In genomic region chr6:139852484-139853140, GRCh38 we compare ENCODE assay signal across 13 cellular contexts.
DNase-seq lines count a peak whose midpoint lies in the region; ATAC-seq and TF ChIP-seq lines count a peak whose summit lies in the region.
"Had no signal": no experiment of that assay in that cellular context is flagged by ENCODE, and none has a peak within 500 bp of the region (broad histone marks: within the 10 kb centered on the region; RNA-seq: fewer than 3 reads in every experiment).

No MANE protein-coding gene starts in this region.

- H3K79me2 ChIP-seq in Karpas-422 (ENCODE audit: low read length), result no peaks in the 10 kb centered on the region
- no peaks in the 10 kb centered on the region for H3K79me2 ChIP-seq in fibroblast of lung (ENCODE audit: control insufficient read depth, insufficient read depth, low read length)

- H3K27me3 Mint-ChIP-seq in nephron (ENCODE audit: low read depth), result no peaks in the 10 kb centered on the region
- no peaks in the 10 kb centered on the region for H3K27me3 Mint-ChIP-seq in activated T-helper 17 cell treated with anti-CD3 and anti-CD28 coated beads, Interleukin-2, amount 50 U/mL, for 72 hours
- H3K27me3 Mint-ChIP-seq: activated CD4-positive, alpha-beta memory T cell treated with anti-CD3 and anti-CD28 coated beads, Interleukin-2, amount 10 ng/mL, durations not matched to agents 7 days and 5 days; activated naive CD8-positive, alpha-beta T cell; naive B cell had no signal

- H3K36me3 Mint-ChIP-seq in nephron (ENCODE audit: low read depth), result peaks cover 11% of the 10 kb centered on the region
- H3K36me3 Mint-ChIP-seq in activated T-helper 17 cell treated with anti-CD3 and anti-CD28 coated beads, Interleukin-2, amount 50 U/mL, for 72 hours (ENCODE audit: low read depth), result no peaks in the 10 kb centered on the region
- H3K36me3 Mint-ChIP-seq: activated naive CD8-positive, alpha-beta T cell had no signal

- no peak overlapping the region for H3K4me3 Mint-ChIP-seq in nephron
- no peak overlapping the region for H3K4me3 Mint-ChIP-seq in activated T-helper 17 cell treated with anti-CD3 and anti-CD28 coated beads, Interleukin-2, amount 50 U/mL, for 72 hours
- H3K4me3 Mint-ChIP-seq: activated CD4-positive, alpha-beta memory T cell treated with anti-CD3 and anti-CD28 coated beads, Interleukin-2, amount 10 ng/mL, durations not matched to agents 7 days and 5 days; activated naive CD8-positive, alpha-beta T cell; naive B cell had no signal

- no peak overlapping the region for H3K9ac ChIP-seq in Karpas-422 (ENCODE audit: low read length)
- H3K9ac ChIP-seq in fibroblast of lung (ENCODE audit: insufficient read depth, low read length), result no peak overlapping the region

- H4K20me1 ChIP-seq in Karpas-422 (ENCODE audit: insufficient read depth, low read depth, low read length), result no peaks in the 10 kb centered on the region
- no peaks in the 10 kb centered on the region for H4K20me1 ChIP-seq in fibroblast of lung (ENCODE audit: control insufficient read depth, extremely low read depth, insufficient read depth, low read length)

- peaks cover 52% of the 10 kb centered on the region for H3K4me1 Mint-ChIP-seq in nephron
- H3K4me1 Mint-ChIP-seq in activated T-helper 17 cell treated with anti-CD3 and anti-CD28 coated beads, Interleukin-2, amount 50 U/mL, for 72 hours, result no peaks in the 10 kb centered on the region
- H3K4me1 Mint-ChIP-seq: activated CD4-positive, alpha-beta memory T cell treated with anti-CD3 and anti-CD28 coated beads, Interleukin-2, amount 10 ng/mL, durations not matched to agents 7 days and 5 days; naive B cell had no signal

- H3K36me3 ChIP-seq in Karpas-422 (ENCODE audit: insufficient read depth, low read length) (no peaks in the 10 kb centered on the region), fibroblast of lung (ENCODE audit: control insufficient read depth, insufficient read depth, low read length) (no peaks in the 10 kb centered on the region)

- H2AFZ ChIP-seq in Karpas-422 (ENCODE audit: low read length) (peak overlapping the region; percentile 53; the same call in 1 of the 2 replicates), fibroblast of lung (ENCODE audit: low read length) (peak overlapping the region; percentile 36)

- H3K27ac Mint-ChIP-seq in nephron, result peak overlapping the region; percentile 60 to 96 (median 66)
- no peak overlapping the region for H3K27ac Mint-ChIP-seq in activated T-helper 17 cell treated with anti-CD3 and anti-CD28 coated beads, Interleukin-2, amount 50 U/mL, for 72 hours
- H3K27ac Mint-ChIP-seq: activated CD4-positive, alpha-beta memory T cell treated with anti-CD3 and anti-CD28 coated beads, Interleukin-2, amount 10 ng/mL, durations not matched to agents 7 days and 5 days; activated naive CD8-positive, alpha-beta T cell had no signal

- no peaks in the 10 kb centered on the region for H3K9me2 ChIP-seq in Karpas-422 (replicated peaks; ENCODE audit: insufficient read depth, low read length)

- no peak overlapping the region for H3K4me2 ChIP-seq in Karpas-422 (ENCODE audit: low read depth, low read length, poor library complexity, severe bottlenecking)
- H3K4me2 ChIP-seq in fibroblast of lung (ENCODE audit: extremely low read depth, insufficient read depth, low read length), result no peak overlapping the region

- H3K4me1 ChIP-seq in Karpas-422 (ENCODE audit: low read length) (no peaks in the 10 kb centered on the region), fibroblast of lung (ENCODE audit: control insufficient read depth, extremely low read depth, insufficient read depth, low read length) (peaks cover 12% of the 10 kb centered on the region)

- H3K27ac ChIP-seq in Karpas-422 (ENCODE audit: low read length), result no peak overlapping the region
- H3K27ac ChIP-seq in fibroblast of lung (ENCODE audit: insufficient read depth, low read length), result peak overlapping the region; percentile 46

- peaks cover 16% of the 10 kb centered on the region for H3K9me3 Mint-ChIP-seq in nephron
- H3K9me3 Mint-ChIP-seq in activated T-helper 17 cell treated with anti-CD3 and anti-CD28 coated beads, Interleukin-2, amount 50 U/mL, for 72 hours, result no peaks in the 10 kb centered on the region
- H3K9me3 Mint-ChIP-seq: activated CD4-positive, alpha-beta memory T cell treated with anti-CD3 and anti-CD28 coated beads, Interleukin-2, amount 10 ng/mL, durations not matched to agents 7 days and 5 days had no signal

- no peaks in the 10 kb centered on the region for H3K27me3 ChIP-seq in Karpas-422 (ENCODE audit: low read length)
- H3K27me3 ChIP-seq in fibroblast of lung (ENCODE audit: control insufficient read depth, insufficient read depth, low read length), result no peaks in the 10 kb centered on the region

- TF ChIP-seq CTCF in fibroblast of lung (conservative IDR thresholded peaks at IDR 0.05 in 1 of 2, IDR thresholded peaks at IDR 0.05 in 1 of 2; ENCODE audit: low read depth in 1 of 2, low read length in 2 of 2) (no peak), nephron (IDR thresholded peaks at IDR 0.05; ENCODE audit: unreplicated experiment in 3 of 3) (no peak)

- DNase-seq in DMS114 treated with DMSO at 0.1 percent for 48 hours (lab: John Stamatoyannopoulos, UW; ENCODE audit: unreplicated experiment) (peak; percentile 57), Karpas-422 (no peak), fibroblast of lung (ENCODE audit: low read depth in 2 of 2) (peak; percentile 51 to 84), NCI-H187 (lab: John Stamatoyannopoulos, UW) (no peak)
- DNase-seq: activated CD4-positive, alpha-beta memory T cell treated with anti-CD3 and anti-CD28 coated beads, Interleukin-2, amount 10 ng/mL, durations not matched to agents 7 days and 5 days; naive B cell; NCI-H2107 had no signal

- H3K4me3 ChIP-seq in Karpas-422 (ENCODE audit: low read length), result no peak overlapping the region
- H3K4me3 ChIP-seq in fibroblast of lung (replicated peaks in 1 of 4; ENCODE audit: control extremely low read depth in 1 of 4, insufficient read depth in 1 of 4, low read depth in 3 of 4, low read length in 4 of 4), result no peak overlapping the region

- H3K9me3 ChIP-seq in Karpas-422 (ENCODE audit: low read length) (no peaks in the 10 kb centered on the region), fibroblast of lung (ENCODE audit: control insufficient read depth, insufficient read depth, low read depth, low read length) (no peaks in the 10 kb centered on the region)

- ATAC-seq in HG03378 (IDR thresholded peaks at IDR 0.05; ENCODE audit: unreplicated experiment) (no peak), GM18519 (IDR thresholded peaks at IDR 0.05; ENCODE audit: low FRiP score, unreplicated experiment) (no peak)
- ATAC-seq in activated T-helper 17 cell treated with anti-CD3 and anti-CD28 coated beads, Interleukin-2, amount 50 U/mL, for 72 hours (replicated peaks), result no peak
- ATAC-seq: HCT116 had no signal

Comparison
In these comparisons a context has a peak if more than half of its experiments do, and no peak if none do; other contexts are left out.
1. DNase-seq: peak in DMS114 treated with DMSO at 0.1 percent for 48 hours (single experiment) and fibroblast of lung (2 of 2); none in Karpas-422 (single experiment) and NCI-H187 (0 of 2).